8 cellular contexts compared by ENCODE assay signal in genomic region chr1:206925116-206925736, GRCh38. TPM values are rescaled to one million over a fixed set of nuclear protein-coding genes. Genes with fewer than 3 reads are reported as not detected.
DNase-seq lines count a peak whose midpoint lies in the region; ATAC-seq and TF ChIP-seq lines count a peak whose summit lies in the region.

No MANE protein-coding gene starts in this region.

- H3K79me2 ChIP-seq in Karpas-422 (ENCODE audit: low read length) = no peaks in the 10 kb centered on the region

- peaks cover 2 to 4% of the 10 kb centered on the region in 2 donors for H3K36me3 Mint-ChIP-seq in activated T-cell treated with anti-CD3 and anti-CD28 coated beads, Interleukin-2, amount 50 U/mL, for 72 hours (ENCODE audit: insufficient read depth in 2 of 2)
- peaks cover 8 to 14% (median 8%) of the 10 kb centered on the region in 3 donors for H3K36me3 Mint-ChIP-seq in naive thymus-derived CD8-positive, alpha-beta T cell

- TF ChIP-seq CTCF in lower leg skin (IDR thresholded peaks at IDR 0.05) = no peak
- TF ChIP-seq CTCF in esophagus squamous epithelium (IDR thresholded peaks at IDR 0.05) = peak in 1 of 6 experiments; percentile 5

- H3K9me2 ChIP-seq in Karpas-422 (replicated peaks; ENCODE audit: insufficient read depth, low read length) = no peaks in the 10 kb centered on the region

- no peak overlapping the region for H3K4me2 ChIP-seq in Karpas-422 (ENCODE audit: low read depth, low read length, poor library complexity, severe bottlenecking)

- no peak overlapping the region for H2AFZ ChIP-seq in Karpas-422 (ENCODE audit: low read length)

- intact Hi-C loops in lower leg skin (cut with DNase I; ENCODE audit: low total_unique reads) (no loop called here), esophagus squamous epithelium (cut with DNase I) (no loop called here)

- no peak overlapping the region for H3K9ac ChIP-seq in Karpas-422 (ENCODE audit: low read length)

- peak; percentile 37 for DNase-seq in DMS53 (lab: John Stamatoyannopoulos, UW)
- DNase-seq in DMS53 treated with DMSO at 0.1 percent for 48 hours (lab: John Stamatoyannopoulos, UW; ENCODE audit: unreplicated experiment) = no peak
- DNase-seq in Karpas-422 = peak; percentile 59
- peak; percentile 77 to 79 for DNase-seq in activated T-cell treated with anti-CD3 and anti-CD28 coated beads, Interleukin-2, amount 50 U/mL, for 72 hours
- peak in 9 of 10 donors; percentile 47 to 81 (median 66) for DNase-seq in naive thymus-derived CD8-positive, alpha-beta T cell
- no peak for DNase-seq in lower leg skin (ENCODE audit: low spot score in 2 of 2)
- no peak for DNase-seq in esophagus squamous epithelium (lab: John Stamatoyannopoulos, UW)

- peak; percentile 43 for ATAC-seq in GM21825 (IDR thresholded peaks at IDR 0.05; ENCODE audit: unreplicated experiment)
- ATAC-seq in activated T-cell treated with anti-CD3 and anti-CD28 coated beads, Interleukin-2, amount 50 U/mL, for 72 hours (replicated peaks in 1 of 2) = peak; percentile 67 to 78
- ATAC-seq in naive thymus-derived CD8-positive, alpha-beta T cell = peak; percentile 48 to 52

- H3K9me3 Mint-ChIP-seq in activated T-cell treated with anti-CD3 and anti-CD28 coated beads, Interleukin-2, amount 50 U/mL, for 72 hours = no peaks in the 10 kb centered on the region
- no peaks in the 10 kb centered on the region for H3K9me3 Mint-ChIP-seq in naive thymus-derived CD8-positive, alpha-beta T cell

- H3K4me3 ChIP-seq in Karpas-422 (ENCODE audit: low read length) (no peak overlapping the region), lower leg skin (ENCODE audit: low read depth, poor library complexity, severe bottlenecking) (no peak overlapping the region), esophagus squamous epithelium (no peak overlapping the region)

- peaks cover 37% of the 10 kb centered on the region for H3K4me1 Mint-ChIP-seq in activated T-cell treated with anti-CD3 and anti-CD28 coated beads, Interleukin-2, amount 50 U/mL, for 72 hours (ENCODE audit: low read depth)
- H3K4me1 Mint-ChIP-seq in naive thymus-derived CD8-positive, alpha-beta T cell = peaks cover 18 to 40% (median 28%) of the 10 kb centered on the region in 4 donors

- H4K20me1 ChIP-seq in Karpas-422 (ENCODE audit: insufficient read depth, low read depth, low read length) = no peaks in the 10 kb centered on the region

- 77 to 79% methylated on average over 11 of the region's 11 CpGs for WGBS in lower leg skin, 2 donors
- 67 to 85% methylated on average over 6 to 9 of the region's 11 CpGs for WGBS in esophagus squamous epithelium, 2 donors

- no peak for TF ChIP-seq POLR2A in lower leg skin (IDR thresholded peaks at IDR 0.05)
- peak in 1 of 4 donors; percentile 14 for TF ChIP-seq POLR2A in esophagus squamous epithelium (IDR thresholded peaks at IDR 0.05)

- POLR2A ChIA-PET in naive thymus-derived CD8-positive, alpha-beta T cell (lab: Charles Lee) = interaction anchor here (0.7 to 13.2 kb wide), 7 partner anchors 8 to 210 kb away, joined by 3 to 407 read pairs (median 3); partner anchors contain the start of genes FCMR, PFKFB2 and PIGR

- H3K27ac ChIP-seq in Karpas-422 (ENCODE audit: low read length) (no peak overlapping the region), esophagus squamous epithelium (peak overlapping the region in 2 of 4 donors; percentile 9 to 55)

- H3K4me3 Mint-ChIP-seq in activated T-cell treated with anti-CD3 and anti-CD28 coated beads, Interleukin-2, amount 50 U/mL, for 72 hours = no peak overlapping the region
- no peak overlapping the region for H3K4me3 Mint-ChIP-seq in naive thymus-derived CD8-positive, alpha-beta T cell

- H3K36me3 ChIP-seq in Karpas-422 (ENCODE audit: insufficient read depth, low read length) (no peaks in the 10 kb centered on the region), esophagus squamous epithelium (no peaks in the 10 kb centered on the region)

- H3K4me1 ChIP-seq in Karpas-422 (ENCODE audit: low read length) = no peaks in the 10 kb centered on the region
- peaks cover 0 to 9% (median 6%) of the 10 kb centered on the region in 3 donors for H3K4me1 ChIP-seq in esophagus squamous epithelium

- no peaks in the 10 kb centered on the region for H3K27me3 Mint-ChIP-seq in activated T-cell treated with anti-CD3 and anti-CD28 coated beads, Interleukin-2, amount 50 U/mL, for 72 hours (ENCODE audit: low read depth)
- no peaks in the 10 kb centered on the region for H3K27me3 Mint-ChIP-seq in naive thymus-derived CD8-positive, alpha-beta T cell

- H3K27me3 ChIP-seq in Karpas-422 (ENCODE audit: low read length) = no peaks in the 10 kb centered on the region
- H3K27me3 ChIP-seq in esophagus squamous epithelium = no peaks in the 10 kb centered on the region

- H3K9me3 ChIP-seq in Karpas-422 (ENCODE audit: low read length) (no peaks in the 10 kb centered on the region), esophagus squamous epithelium (no peaks in the 10 kb centered on the region)

- no peak overlapping the region for H3K27ac Mint-ChIP-seq in activated T-cell treated with anti-CD3 and anti-CD28 coated beads, Interleukin-2, amount 50 U/mL, for 72 hours
- H3K27ac Mint-ChIP-seq in naive thymus-derived CD8-positive, alpha-beta T cell = no peak overlapping the region

RNA-seq across cellular contexts. Expression of gene FCMR, which starts 3.5 kb away (rescaled TPM):
- not detected in 2 replicates for total RNA-seq in Karpas-422 (2014; rRNA removed; shearing (Covaris generic); ENCODE audit: low replicate concordance)
- total RNA-seq in activated T-cell treated with anti-CD3 and anti-CD28 coated beads, Interleukin-2, amount 50 U/mL, for 72 hours = 10 to 100 TPM; 47.3 to 50.3 TPM
- 100 to 1,000 TPM; 742 to 747 TPM for total RNA-seq in naive thymus-derived CD8-positive, alpha-beta T cell
- polyA plus RNA-seq in naive thymus-derived CD8-positive, alpha-beta T cell = 100 to 1,000 TPM; 536 to 869 (median 596) TPM
- total RNA-seq in lower leg skin (1 to 10 TPM in 2 of 4 donors, under 1 TPM in 1, not detected in 1; 0.34 to 1.4 (median 1.3) TPM), esophagus squamous epithelium (1 to 10 TPM in 1 of 4 donors, under 1 TPM in 2, not detected in 1; 0.88 to 4.2 (median 1.00) TPM)

RNA-seq across cellular contexts. Expression of gene PIGR, which starts 21.0 kb away (rescaled TPM):
- total RNA-seq in Karpas-422 (2014; rRNA removed; shearing (Covaris generic); ENCODE audit: low replicate concordance) = not detected in 2 replicates
- total RNA-seq in activated T-cell treated with anti-CD3 and anti-CD28 coated beads, Interleukin-2, amount 50 U/mL, for 72 hours = under 1 TPM in 1 of 2 donors, not detected in 1; 0.12 TPM
- not detected for total RNA-seq in naive thymus-derived CD8-positive, alpha-beta T cell
- under 1 TPM in 1 of 3 donors, not detected in 2; 0.03 TPM for polyA plus RNA-seq in naive thymus-derived CD8-positive, alpha-beta T cell
- total RNA-seq in lower leg skin (1 to 10 TPM in 2 of 4 donors, under 1 TPM in 1, not detected in 1; 0.55 to 4.7 (median 2.0) TPM), esophagus squamous epithelium (100 to 1,000 TPM in 1 of 4 donors, 1 to 10 TPM in 1, under 1 TPM in 1, not detected in 1; 0.99 to 144 (median 1.1) TPM)

RNA-seq across cellular contexts. Expression of gene IL24, which starts 28.0 kb away (rescaled TPM):
- not detected in 2 replicates for total RNA-seq in Karpas-422 (2014; rRNA removed; shearing (Covaris generic); ENCODE audit: low replicate concordance)
- total RNA-seq in activated T-cell treated with anti-CD3 and anti-CD28 coated beads, Interleukin-2, amount 50 U/mL, for 72 hours = 1 to 10 TPM; 3.9 to 5.2 TPM
- total RNA-seq in naive thymus-derived CD8-positive, alpha-beta T cell = not detected
- 10 to 100 TPM; 16.3 to 29.8 (median 19.3) TPM for polyA plus RNA-seq in naive thymus-derived CD8-positive, alpha-beta T cell
- total RNA-seq in lower leg skin = not detected
- total RNA-seq in esophagus squamous epithelium = not detected

RNA-seq across cellular contexts. Expression of gene FCAMR, which starts 45.0 kb away (rescaled TPM):
- total RNA-seq in Karpas-422 (2014; rRNA removed; shearing (Covaris generic); ENCODE audit: low replicate concordance) = not detected in 2 replicates
- not detected for total RNA-seq in activated T-cell treated with anti-CD3 and anti-CD28 coated beads, Interleukin-2, amount 50 U/mL, for 72 hours
- total RNA-seq in naive thymus-derived CD8-positive, alpha-beta T cell = not detected
- polyA plus RNA-seq in naive thymus-derived CD8-positive, alpha-beta T cell = not detected
- total RNA-seq in lower leg skin = not detected
- total RNA-seq in esophagus squamous epithelium = not detected

RNA-seq across cellular contexts. Expression of gene IL20, which starts 59.8 kb away (rescaled TPM):
- not detected in 2 replicates for total RNA-seq in Karpas-422 (2014; rRNA removed; shearing (Covaris generic); ENCODE audit: low replicate concordance)
- under 1 TPM in 1 of 2 donors, not detected in 1; 0.28 TPM for total RNA-seq in activated T-cell treated with anti-CD3 and anti-CD28 coated beads, Interleukin-2, amount 50 U/mL, for 72 hours
- not detected for total RNA-seq in naive thymus-derived CD8-positive, alpha-beta T cell
- not detected for polyA plus RNA-seq in naive thymus-derived CD8-positive, alpha-beta T cell
- total RNA-seq in lower leg skin = not detected
- 1 to 10 TPM in 1 of 4 donors, not detected in 3; 1.1 TPM for total RNA-seq in esophagus squamous epithelium

Comparison
In these comparisons a context has a peak if more than half of its experiments do, and no peak if none do; other contexts are left out.
1. DNase-seq: peak in DMS53 (single experiment), Karpas-422 (single experiment), activated T-cell treated with anti-CD3 and anti-CD28 coated beads, Interleukin-2, amount 50 U/mL, for 72 hours (2 of 2) and naive thymus-derived CD8-positive, alpha-beta T cell (9 of 10); none in DMS53 treated with DMSO at 0.1 percent for 48 hours (single experiment), lower leg skin (0 of 2) and esophagus squamous epithelium (single experiment).
2. RNA of gene FCMR, which starts 3.5 kb away (total RNA-seq): 742 to 747 TPM in naive thymus-derived CD8-positive, alpha-beta T cell; 47.3 to 50.3 TPM in activated T-cell treated with anti-CD3 and anti-CD28 coated beads, Interleukin-2, amount 50 U/mL, for 72 hours, 0.34 to 1.4 TPM in lower leg skin, 0.88 to 4.2 TPM in esophagus squamous epithelium and not detected in Karpas-422; every median in the first group is over 10 times any median in the second.
3. Peak in every context shown above with its lines, with median percentiles within 50 percentile points of each other: ATAC-seq.